In the genomic region with DNA sequence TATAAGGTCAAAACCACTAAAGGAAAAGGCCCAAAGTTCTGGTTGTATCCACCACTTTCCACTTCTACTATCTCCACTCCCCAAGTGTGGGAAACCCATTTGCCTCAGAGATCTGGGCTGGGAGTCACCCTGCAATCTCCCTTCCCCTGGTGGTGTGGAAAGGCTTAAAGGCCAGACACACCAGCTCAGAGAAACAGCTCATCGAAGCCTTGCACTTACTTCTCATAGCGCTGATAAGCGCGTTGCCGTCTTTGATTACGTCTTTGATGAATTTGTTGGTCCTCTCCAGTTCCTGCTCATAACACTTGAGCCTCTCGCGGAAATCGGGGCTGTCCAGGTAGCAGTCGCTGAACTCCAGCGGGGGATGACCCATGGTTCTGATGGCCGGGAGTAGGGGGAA, we compare ENCODE assay signal across 8 cellular contexts. TPM values are rescaled to one million over a fixed set of nuclear protein-coding genes. Genes with fewer than 3 reads are reported as not detected.
DNase-seq lines count a peak whose midpoint lies in the region; ATAC-seq, FAIRE-seq and TF ChIP-seq lines count a peak whose summit lies in the region.
"Had no signal": no experiment of that assay in that cellular context is flagged by ENCODE, and none has a peak within 500 bp of the region (broad histone marks: within the 10 kb centered on the region; RNA-seq: fewer than 3 reads in every experiment).

No MANE protein-coding gene starts in this region.

- TF ChIP-seq CTCF in Loucy (conservative IDR thresholded peaks at IDR 0.05; ENCODE audit: low read length) (no peak), astrocyte of the cerebellum (IDR thresholded peaks at IDR 0.05; ENCODE audit: low read depth, low read length, missing control alignments) (no peak), kidney (IDR thresholded peaks at IDR 0.05; ENCODE audit: borderline replicate concordance, extremely low read depth, insufficient read depth) (no peak)

- no peaks in the 10 kb centered on the region for H3F3A ChIP-seq in Loucy (ENCODE audit: low read depth)

- no peaks in the 10 kb centered on the region for H3K9me2 ChIP-seq in Loucy (replicated peaks; ENCODE audit: low read depth, low read length)

- H3K4me1 ChIP-seq in Loucy (ENCODE audit: insufficient read depth, low read length, poor library complexity, severe bottlenecking), result peaks cover 5% of the 10 kb centered on the region
- H3K4me1 ChIP-seq in kidney (ENCODE audit: control insufficient read depth in 1 of 2, insufficient read depth in 1 of 2, low read depth in 1 of 2, low read length in 2 of 2), result peaks cover 2 to 3% of the 10 kb centered on the region in 2 donors
- H3K4me1 ChIP-seq in stomach smooth muscle (ENCODE audit: control insufficient read depth, insufficient read depth, low read length), result peaks cover 10% of the 10 kb centered on the region

- intact Hi-C loops in kidney (cut with DNase I), result no loop called here

- H3K9ac ChIP-seq in Loucy (ENCODE audit: low read depth, low read length, poor library complexity, severe bottlenecking), result peak overlapping the region; percentile 73
- peak overlapping the region; percentile 69 to 85 for H3K9ac ChIP-seq in kidney (ENCODE audit: low read length in 2 of 2)
- H3K9ac ChIP-seq in stomach smooth muscle (ENCODE audit: low read length in 2 of 2), result peak overlapping the region; percentile 64 to 72

- peak overlapping the region; percentile 91 for H3K4me3 ChIP-seq in Loucy (ENCODE audit: low read length, poor library complexity, severe bottlenecking)
- peak overlapping the region; percentile 58 for H3K4me3 ChIP-seq in astrocyte of the cerebellum (ENCODE audit: low read depth, low read length)
- peak overlapping the region; percentile 78 to 80 for H3K4me3 ChIP-seq in kidney (ENCODE audit: low read length in 2 of 2)
- peak overlapping the region; percentile 79 to 81 for H3K4me3 ChIP-seq in stomach smooth muscle (ENCODE audit: low read length in 2 of 2)

- H3K27me3 ChIP-seq in Loucy (ENCODE audit: insufficient read depth, low read length, poor library complexity, severe bottlenecking) (no peaks in the 10 kb centered on the region), stomach smooth muscle (ENCODE audit: control insufficient read depth in 1 of 2, insufficient read depth in 2 of 2, low read length in 2 of 2) (peaks cover 0 to 8% of the 10 kb centered on the region in 2 donors)

- no peaks in the 10 kb centered on the region for H3K79me2 ChIP-seq in Loucy (ENCODE audit: insufficient read depth, low read length)

- ATAC-seq in activated CD4-positive, CD25-positive, alpha-beta regulatory T cell treated with anti-CD3 and anti-CD28 coated beads, Interleukin-2, amount 50 U/mL, for 24 hours, result no peak

- no peaks in the 10 kb centered on the region for H3K36me3 ChIP-seq in Loucy (ENCODE audit: insufficient read depth, low read length)
- H3K36me3 ChIP-seq in kidney (ENCODE audit: control insufficient read depth in 1 of 2, insufficient read depth in 2 of 2, low read length in 2 of 2), result no peaks in the 10 kb centered on the region
- no peaks in the 10 kb centered on the region for H3K36me3 ChIP-seq in stomach smooth muscle (ENCODE audit: control insufficient read depth in 2 of 2, insufficient read depth in 2 of 2, low read length in 2 of 2)

- no peak for FAIRE-seq in kidney (lab: Jason Lieb, UNC)

- peak overlapping the region in 1 of 2 donors; percentile 74 for H3K27ac ChIP-seq in kidney (ENCODE audit: low read depth in 2 of 2, low read length in 2 of 2)
- no peak overlapping the region for H3K27ac ChIP-seq in stomach smooth muscle (ENCODE audit: low read length)

- no peaks in the 10 kb centered on the region for H3K9me3 ChIP-seq in Loucy (ENCODE audit: insufficient read depth, low read depth, low read length)
- H3K9me3 ChIP-seq in kidney (ENCODE audit: control insufficient read depth in 1 of 2, low read length in 2 of 2), result no peaks in the 10 kb centered on the region
- H3K9me3 ChIP-seq in stomach smooth muscle (ENCODE audit: control insufficient read depth in 2 of 2, low read length in 2 of 2), result no peaks in the 10 kb centered on the region

- peak overlapping the region; percentile 96 for H2AFZ ChIP-seq in Loucy (ENCODE audit: low read length)

- DNase-seq in astrocyte of the cerebellum (ENCODE audit: low read depth) (no peak), kidney (no peak), NCI-H510A treated with DMSO at 0.1 percent for 48 hours (lab: John Stamatoyannopoulos, UW) (no peak)
- DNase-seq in activated CD4-positive, alpha-beta T cell treated with anti-CD3 and anti-CD28 coated beads for 1 hour, result no peak
- DNase-seq: NCI-H446 treated with DMSO at 0.1 percent for 48 hours had no signal

- in situ Hi-C loops in astrocyte of the cerebellum (cut with HindIII; ENCODE audit: low sequenced_read_pairs), result no loop called here

- H4K20me1 ChIP-seq in Loucy (ENCODE audit: insufficient read depth, low read length, poor library complexity, severe bottlenecking), result no peaks in the 10 kb centered on the region

- peak overlapping the region; percentile 92 for H3K4me2 ChIP-seq in Loucy (ENCODE audit: low read depth, low read length, poor library complexity, severe bottlenecking)

RNA-seq across cellular contexts. Expression of gene OPHN1, which starts 0.6 kb away (rescaled TPM):
- 9.5 TPM for total RNA-seq in kidney
- 1.9 TPM for polyA plus RNA-seq in kidney (ENCODE audit: insufficient read depth, low read depth, low replicate concordance)
